1 cellular context compared by ENCODE assay signal in the genomic region with DNA sequence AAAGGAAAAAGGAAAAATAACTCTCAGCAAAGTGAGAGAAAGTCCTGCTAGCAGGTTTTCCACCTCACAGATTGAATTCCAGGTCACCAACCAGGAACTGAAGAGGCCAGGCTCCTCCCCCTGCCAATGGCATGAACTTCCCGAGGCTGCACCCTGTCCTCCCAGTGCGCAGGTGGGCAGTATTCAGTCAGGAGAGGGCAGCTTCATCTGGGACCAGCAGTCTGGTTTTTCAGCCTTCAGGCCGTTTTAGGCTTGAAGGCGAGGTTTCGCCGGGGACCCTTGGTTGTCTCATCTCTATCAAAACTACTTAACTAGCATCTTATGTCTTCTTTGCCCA.
TF ChIP-seq lines count a peak whose summit lies in the region.

No MANE protein-coding gene starts in this region.

TF ChIP-seq in H1, 55 proteins besides CTCF, POLR2A, EP300 and RAD21:
- no peak for TF ChIP-seq ASH2L (IDR thresholded peaks at IDR 0.05; ENCODE audit: low read length)
- no peak for TF ChIP-seq YY1 (IDR thresholded peaks at IDR 0.05; ENCODE audit: low read depth, low read length)
- no peak for TF ChIP-seq ZNF274 (IDR thresholded peaks at IDR 0.05; ENCODE audit: borderline replicate concordance, extremely low read depth, low read length)
- TF ChIP-seq EGR1 (IDR thresholded peaks at IDR 0.05; ENCODE audit: borderline replicate concordance, low read depth, low read length) = no peak
- TF ChIP-seq CHD7 (IDR thresholded peaks at IDR 0.05; ENCODE audit: insufficient replicate concordance, low read length) = no peak
- no peak for TF ChIP-seq BACH1 (IDR thresholded peaks at IDR 0.05; ENCODE audit: low read length)
- TF ChIP-seq HDAC2 (IDR thresholded peaks at IDR 0.05; ENCODE audit: borderline replicate concordance in 1 of 2, low read depth in 2 of 2, low read length in 2 of 2) = no peak
- no peak for TF ChIP-seq SRF (IDR thresholded peaks at IDR 0.05; ENCODE audit: low read depth, low read length)
- TF ChIP-seq NANOG (IDR thresholded peaks at IDR 0.05; ENCODE audit: insufficient read depth, low read depth, low read length, poor library complexity, severe bottlenecking) = no peak
- TF ChIP-seq CEBPB (IDR thresholded peaks at IDR 0.05; ENCODE audit: low read depth, low read length) = no peak
- no peak for TF ChIP-seq POLR2AphosphoS5 (IDR thresholded peaks at IDR 0.05; ENCODE audit: low read depth, low read length)
- TF ChIP-seq GTF2F1 (IDR thresholded peaks at IDR 0.05; ENCODE audit: borderline replicate concordance, low read depth, low read length) = no peak
